ENCODE assay signal across 21 cellular contexts in genomic region chr15:75352186-75352585, GRCh38.
"Had no signal": no experiment of that assay in that cellular context is flagged by ENCODE, and none has a peak within 500 bp of the region (broad histone marks: within the 10 kb centered on the region; RNA-seq: fewer than 3 reads in every experiment).

No MANE protein-coding gene starts in this region.

- H3K27me3 ChIP-seq: colonic mucosa, right atrium auricular region, tibial artery had no signal

- H3K36me3 ChIP-seq: colonic mucosa, prostate gland had no signal

- ATAC-seq: activated naive CD8-positive, alpha-beta T cell treated with anti-CD3 and anti-CD28 coated beads, Interleukin-2, amount 50 U/mL, for 24 hours had no signal

- H3K4me3 Mint-ChIP-seq: activated B cell treated with CpG ODN at 0.5 μM for 24 hours; activated CD4-positive, alpha-beta memory T cell treated with anti-CD3 and anti-CD28 coated beads for 36 hours; activated naive CD4-positive, alpha-beta T cell treated with anti-CD3 and anti-CD28 coated beads, Interleukin-2, amount 10 ng/mL, durations not matched to agents 7 days and 5 days; activated naive CD8-positive, alpha-beta T cell treated with anti-CD3 and anti-CD28 coated beads, Interleukin-2, amount 50 U/mL, for 24 hours; brain; nephron progenitor cell; T-helper 2 cell treated with Interferon-gamma antibody and Interleukin-4, amounts not matched to agents 5 μg/mL and 100 μg/mL, for 36 hours had no signal

- H3K27me3 Mint-ChIP-seq: activated CD4-positive, alpha-beta memory T cell treated with anti-CD3 and anti-CD28 coated beads for 36 hours had no signal

- DNase-seq: activated B cell treated with CpG ODN at 0.5 μM for 24 hours; activated CD4-positive, alpha-beta memory T cell treated with anti-CD3 and anti-CD28 coated beads for 36 hours; activated CD4-positive, alpha-beta T cell treated with anti-CD3 and anti-CD28 coated beads for 4 hours; activated naive CD4-positive, alpha-beta T cell treated with anti-CD3 and anti-CD28 coated beads, Interleukin-2, amount 10 ng/mL, durations not matched to agents 7 days and 5 days; activated naive CD8-positive, alpha-beta T cell treated with anti-CD3 and anti-CD28 coated beads, Interleukin-2, amount 50 U/mL, for 24 hours; activated T-cell treated with anti-CD3 and anti-CD28 coated beads, Interleukin-2, amount 50 U/mL, for 1 hour; caudate nucleus; colonic mucosa; erythroblast; foreskin melanocyte; glutamatergic neuron; hypothalamus; left ventricle myocardium inferior; nephron progenitor cell; stimulated activated CD4-positive, alpha-beta T cell treated with anti-CD3 and anti-CD28 coated beads, Interleukin-2, amount 100 ng/mL, for 24 hours; stimulated activated naive CD4-positive, alpha-beta T cell treated with Interleukin-2 at 50 U/mL for 16 hours had no signal

- H3K4me1 ChIP-seq: prostate gland had no signal

- H3K9me3 ChIP-seq: colonic mucosa, left ventricle myocardium inferior, prostate gland, right atrium auricular region, tibial artery had no signal

- H3K27ac Mint-ChIP-seq: activated B cell treated with CpG ODN at 0.5 μM for 24 hours; activated CD4-positive, alpha-beta memory T cell treated with anti-CD3 and anti-CD28 coated beads for 36 hours; activated naive CD4-positive, alpha-beta T cell treated with anti-CD3 and anti-CD28 coated beads, Interleukin-2, amount 10 ng/mL, durations not matched to agents 7 days and 5 days; activated naive CD8-positive, alpha-beta T cell treated with anti-CD3 and anti-CD28 coated beads, Interleukin-2, amount 50 U/mL, for 24 hours; brain; nephron progenitor cell; T-helper 2 cell treated with Interferon-gamma antibody and Interleukin-4, amounts not matched to agents 5 μg/mL and 100 μg/mL, for 36 hours had no signal

- H3K4me3 ChIP-seq: colonic mucosa, left ventricle myocardium inferior, prostate gland, right atrium auricular region, tibial artery had no signal

- H3K27ac ChIP-seq: colonic mucosa, left ventricle myocardium inferior, prostate gland, right atrium auricular region, tibial artery had no signal
